ENCODE assay signal across 30 cellular contexts in genomic region chr1:62429581-62429980, GRCh38.
"Had no signal": no experiment of that assay in that cellular context is flagged by ENCODE, and none has a peak within 500 bp of the region (broad histone marks: within the 10 kb centered on the region; RNA-seq: fewer than 3 reads in every experiment).

No MANE protein-coding gene starts in this region.

- H3K36me3 ChIP-seq: adrenal gland, MG63, SJSA1 had no signal

- H3K9me3 ChIP-seq: adrenal gland, body of pancreas, MG63, SJSA1, SK-N-SH had no signal

- H3K4me2 ChIP-seq: SK-N-SH had no signal

- H3K27ac ChIP-seq: adrenal gland, body of pancreas, SJSA1 had no signal

- H3K27me3 ChIP-seq: adrenal gland, body of pancreas, MG63, SJSA1 had no signal

- ATAC-seq: activated CD4-positive, alpha-beta T cell treated with anti-CD3 and anti-CD28 coated beads for 36 hours; activated CD4-positive, CD25-positive, alpha-beta regulatory T cell treated with anti-CD3 and anti-CD28 coated beads, Interleukin-2, amount 50 U/mL, for 24 hours; activated CD8-positive, alpha-beta T cell treated with anti-CD3 and anti-CD28 coated beads, Interleukin-2, amount 10 ng/mL, durations not matched to agents 7 days and 5 days; activated naive CD4-positive, alpha-beta T cell treated with anti-CD3 and anti-CD28 coated beads, Interleukin-2, amount 50 U/mL, for 72 hours; body of pancreas; Panc1; WTC11 had no signal

- H3K4me1 ChIP-seq: adrenal gland, body of pancreas had no signal

- DNase-seq: activated CD4-positive, alpha-beta T cell treated with anti-CD3 and anti-CD28 coated beads for 36 hours; activated CD4-positive, alpha-beta T cell treated with anti-CD3 and anti-CD28 coated beads, Interleukin-2, amount 10 ng/mL, durations not matched to agents 7 days and 5 days; activated CD4-positive, alpha-beta T cell treated with anti-CD3 and anti-CD28 coated beads, Interleukin-2, amount 50 U/mL, for 48 hours; activated CD8-positive, alpha-beta T cell treated with anti-CD3 and anti-CD28 coated beads, Interleukin-2, amount 10 ng/mL, durations not matched to agents 7 days and 5 days; activated gamma-delta T cell treated with Interleukin-2 at 50 U/mL for 16 hours; activated naive CD4-positive, alpha-beta T cell treated with anti-CD3 and anti-CD28 coated beads for 36 hours; activated T-cell treated with anti-CD3 and anti-CD28 coated beads, Interleukin-2, amount 50 U/mL, for 24 hours; adrenal gland; body of pancreas; Karpas-422; KBM-7; MG63; NCI-H1048; NCI-H1105 treated with DMSO at 0.1 percent for 48 hours; NCI-H1436; NCI-H1930; NCI-H2081 treated with DMSO at 0.1 percent for 48 hours; NCI-H226; NCI-H446 treated with DMSO at 0.1 percent for 48 hours; NCI-H524 treated with DMSO at 0.1 percent for 48 hours; RPMI8226; SHP77 treated with DMSO at 0.1 percent for 48 hours; SK-N-SH had no signal

- H3K4me3 ChIP-seq: adrenal gland, body of pancreas, MG63, SJSA1 had no signal

- FAIRE-seq: astrocyte, TTC549 had no signal
